Comparison of ENCODE assay signal across 17 cellular contexts in genomic region chr11:34145073-34145472, GRCh38. TPM values are rescaled to one million over a fixed set of nuclear protein-coding genes. Genes with fewer than 3 reads are reported as not detected.
DNase-seq lines count a peak whose midpoint lies in the region; ATAC-seq and TF ChIP-seq lines count a peak whose summit lies in the region.
"Had no signal": no experiment of that assay in that cellular context is flagged by ENCODE, and none has a peak within 500 bp of the region (broad histone marks: within the 10 kb centered on the region; RNA-seq: fewer than 3 reads in every experiment).

No MANE protein-coding gene starts in this region.

- no peak overlapping the region for H3K27ac ChIP-seq in CD4-positive, alpha-beta T cell (ENCODE audit: low read depth, low read length)
- H3K27ac ChIP-seq: heart left ventricle had no signal

- H3K4me1 Mint-ChIP-seq in progenitor cell of endocrine pancreas (ENCODE audit: low read depth) (peaks cover 4% of the 10 kb centered on the region), osteocyte (ENCODE audit: unreplicated experiment) (no peaks in the 10 kb centered on the region)
- no peaks in the 10 kb centered on the region for H3K4me1 Mint-ChIP-seq in CD4-positive, alpha-beta T cell (ENCODE audit: low read depth)
- H3K4me1 Mint-ChIP-seq: activated naive CD8-positive, alpha-beta T cell treated with anti-CD3 and anti-CD28 coated beads, Interleukin-2, amount 10 ng/mL, durations not matched to agents 7 days and 5 days had no signal

- H3K36me3 ChIP-seq in GM06990 (ENCODE audit: control insufficient read depth, insufficient read depth, low read length): peaks cover 42% of the 10 kb centered on the region

- intact Hi-C loops in CD4-positive, alpha-beta T cell (cut with DNase I, micrococcal nuclease): no loop called here

- no peaks in the 10 kb centered on the region for H3K9me3 Mint-ChIP-seq in progenitor cell of endocrine pancreas (ENCODE audit: low read depth)
- H3K9me3 Mint-ChIP-seq in CD4-positive, alpha-beta T cell: no peaks in the 10 kb centered on the region
- H3K9me3 Mint-ChIP-seq in osteocyte (ENCODE audit: unreplicated experiment): no peaks in the 10 kb centered on the region
- H3K9me3 Mint-ChIP-seq: activated naive CD8-positive, alpha-beta T cell treated with anti-CD3 and anti-CD28 coated beads, Interleukin-2, amount 10 ng/mL, durations not matched to agents 7 days and 5 days had no signal

- POLR2A ChIA-PET in CD4-positive, alpha-beta T cell (lab: Charles Lee): no interaction called here

- H3K27ac Mint-ChIP-seq in progenitor cell of endocrine pancreas (no peak overlapping the region), osteocyte (ENCODE audit: unreplicated experiment) (no peak overlapping the region)
- H3K27ac Mint-ChIP-seq in CD4-positive, alpha-beta T cell: no peak overlapping the region
- H3K27ac Mint-ChIP-seq: activated naive CD8-positive, alpha-beta T cell treated with anti-CD3 and anti-CD28 coated beads, Interleukin-2, amount 10 ng/mL, durations not matched to agents 7 days and 5 days had no signal

- DNase-seq in GM06990 (ENCODE audit: extremely low read depth, insufficient read length) (peak; percentile 57), progenitor cell of endocrine pancreas (ENCODE audit: low spot score, unreplicated experiment) (no peak), osteocyte (ENCODE audit: extremely low spot score, unreplicated experiment) (no peak), NCI-H1436 (lab: John Stamatoyannopoulos, UW) (no peak)
- DNase-seq in CD4-positive, alpha-beta T cell: no peak
- DNase-seq: activated CD4-positive, alpha-beta T cell treated with anti-CD3 and anti-CD28 coated beads for 1 hour; activated naive CD8-positive, alpha-beta T cell treated with anti-CD3 and anti-CD28 coated beads, Interleukin-2, amount 10 ng/mL, durations not matched to agents 7 days and 5 days; central memory CD4-positive, alpha-beta T cell; heart left ventricle; Kasumi-1; kidney glomerular epithelial cell; NCI-H187; RPMI8226; T-helper 1 cell had no signal

- CTCF ChIA-PET in CD4-positive, alpha-beta T cell (lab: Charles Lee): no interaction called here

- H3K4me3 ChIP-seq in GM06990 (replicated peaks; ENCODE audit: low read depth, low read length): no peak overlapping the region
- H3K4me3 ChIP-seq: heart left ventricle had no signal

- H3K4me3 Mint-ChIP-seq in progenitor cell of endocrine pancreas (ENCODE audit: low read depth): no peak overlapping the region
- no peak overlapping the region for H3K4me3 Mint-ChIP-seq in CD4-positive, alpha-beta T cell
- no peak overlapping the region for H3K4me3 Mint-ChIP-seq in osteocyte (ENCODE audit: unreplicated experiment)
- H3K4me3 Mint-ChIP-seq: activated naive CD8-positive, alpha-beta T cell treated with anti-CD3 and anti-CD28 coated beads, Interleukin-2, amount 10 ng/mL, durations not matched to agents 7 days and 5 days had no signal

- no peaks in the 10 kb centered on the region for H3K27me3 Mint-ChIP-seq in progenitor cell of endocrine pancreas
- no peaks in the 10 kb centered on the region for H3K27me3 Mint-ChIP-seq in CD4-positive, alpha-beta T cell
- no peaks in the 10 kb centered on the region for H3K27me3 Mint-ChIP-seq in osteocyte (ENCODE audit: unreplicated experiment)
- H3K27me3 Mint-ChIP-seq: activated naive CD8-positive, alpha-beta T cell treated with anti-CD3 and anti-CD28 coated beads, Interleukin-2, amount 10 ng/mL, durations not matched to agents 7 days and 5 days had no signal

- H3K9me3 ChIP-seq in CD4-positive, alpha-beta T cell (ENCODE audit: control insufficient read depth, low read length): no peaks in the 10 kb centered on the region
- H3K9me3 ChIP-seq: heart left ventricle had no signal

- H3K36me3 Mint-ChIP-seq in progenitor cell of endocrine pancreas (ENCODE audit: insufficient read depth) (peaks cover 28% of the 10 kb centered on the region), osteocyte (ENCODE audit: unreplicated experiment) (peaks cover 50% of the 10 kb centered on the region)
- H3K36me3 Mint-ChIP-seq in CD4-positive, alpha-beta T cell (ENCODE audit: low read depth): peaks cover 88% of the 10 kb centered on the region

- peak; percentile 48 for ATAC-seq in GM18907 (IDR thresholded peaks at IDR 0.05; ENCODE audit: unreplicated experiment)
- peak; percentile 76 for ATAC-seq in HG02610 (IDR thresholded peaks at IDR 0.05; ENCODE audit: unreplicated experiment)
- ATAC-seq in HG03565 (IDR thresholded peaks at IDR 0.05; ENCODE audit: unreplicated experiment): peak; percentile 62
- no peak for ATAC-seq in CD4-positive, alpha-beta T cell (ENCODE audit: poor library complexity)
- ATAC-seq: heart left ventricle had no signal

- H3K27me3 ChIP-seq in GM06990 (replicated peaks; ENCODE audit: control insufficient read depth, insufficient read depth, low read length): no peaks in the 10 kb centered on the region
- no peaks in the 10 kb centered on the region for H3K27me3 ChIP-seq in CD4-positive, alpha-beta T cell (ENCODE audit: control insufficient read depth, insufficient read depth, low read length)
- H3K27me3 ChIP-seq: heart left ventricle had no signal

- no peak for TF ChIP-seq CTCF in GM06990 (IDR thresholded peaks at IDR 0.05; ENCODE audit: insufficient read depth, low read length, poor library complexity, severe bottlenecking)
- no peak for TF ChIP-seq CTCF in progenitor cell of endocrine pancreas (IDR thresholded peaks at IDR 0.05; ENCODE audit: unreplicated experiment)
- no peak for TF ChIP-seq CTCF in CD4-positive, alpha-beta T cell (IDR thresholded peaks at IDR 0.05)
- no peak for TF ChIP-seq CTCF in osteocyte (IDR thresholded peaks at IDR 0.05)

RNA-seq across cellular contexts. Expression of gene NAT10, which starts 39.6 kb away (rescaled TPM):
- 59.2 and 64.5 TPM in 2 replicates for total RNA-seq in progenitor cell of endocrine pancreas
- total RNA-seq in CD4-positive, alpha-beta T cell: 10 to 100 TPM; 50.1 to 55.6 TPM
- 36.1 and 38.6 TPM in 2 replicates for total RNA-seq in osteocyte
